Comparison of ENCODE assay signal across 8 cellular contexts in the genomic region with DNA sequence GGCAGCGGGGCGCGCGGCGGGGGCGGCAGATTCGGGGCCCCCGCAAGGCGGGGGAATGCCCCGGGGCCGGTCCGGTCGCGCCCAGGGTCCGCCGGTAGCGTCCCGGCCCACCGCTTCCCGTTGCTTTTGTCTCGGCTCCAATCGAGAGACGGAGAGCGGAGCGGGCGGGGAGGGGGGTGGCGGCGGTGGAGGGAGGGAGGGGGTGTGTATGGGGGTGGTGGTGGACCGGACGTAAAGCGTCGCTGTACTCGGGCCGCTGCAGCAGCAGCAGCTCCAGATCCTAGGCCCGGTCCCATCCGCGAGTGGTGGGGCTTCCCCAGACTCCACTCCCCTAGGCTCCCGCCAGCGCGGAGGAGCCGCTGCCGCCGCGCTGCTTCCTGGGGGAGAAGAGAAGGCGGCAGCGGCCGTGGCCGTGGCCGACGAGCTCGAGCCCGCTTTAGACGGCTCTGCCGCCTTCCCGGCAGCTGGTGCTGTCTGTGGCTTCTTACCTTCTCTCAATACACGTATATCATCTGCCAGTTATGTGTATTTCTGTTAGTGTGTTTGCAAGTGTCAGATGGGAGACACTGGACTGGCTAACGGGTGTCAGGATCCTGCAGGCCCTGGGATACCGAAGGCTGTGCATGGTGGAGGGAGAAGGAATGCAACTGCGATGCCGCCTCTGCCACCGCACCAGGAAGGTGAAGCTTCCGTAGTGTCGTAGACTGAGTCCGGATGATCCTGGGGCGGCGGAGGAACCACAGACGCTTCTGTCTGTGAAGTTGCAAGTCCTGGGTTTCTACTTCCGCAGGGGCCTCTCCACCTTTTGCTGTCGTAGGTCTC. TPM values are rescaled to one million over a fixed set of nuclear protein-coding genes. Genes with fewer than 3 reads are reported as not detected.
DNase-seq lines count a peak whose midpoint lies in the region; ATAC-seq, FAIRE-seq and TF ChIP-seq lines count a peak whose summit lies in the region.

No MANE protein-coding gene starts in this region.

- ATAC-seq in A549 (peak; percentile 86 to 87), GM18517 (IDR thresholded peaks at IDR 0.05; ENCODE audit: unreplicated experiment) (peak; percentile 45), HG02981 (IDR thresholded peaks at IDR 0.05; ENCODE audit: unreplicated experiment) (peak; percentile 48)

- peak; percentile 61 to 75 for DNase-seq in A549 (ENCODE audit: low read depth in 1 of 2, low spot score in 1 of 2)
- DNase-seq in NCI-H2196 treated with DMSO at 0.1 percent for 48 hours (lab: John Stamatoyannopoulos, UW; ENCODE audit: unreplicated experiment) = peak; percentile 41
- DNase-seq in activated CD4-positive, CD25-positive, alpha-beta regulatory T cell treated with anti-CD3 and anti-CD28 coated beads, Interleukin-2, amount 50 U/mL, for 72 hours = peak; percentile 69
- DNase-seq in chondrocyte (ENCODE audit: low spot score) = no peak
- peak; percentile 44 to 56 for DNase-seq in stimulated activated CD4-positive, alpha-beta T cell treated with anti-CD3 and anti-CD28 coated beads, Interleukin-1b, Interleukin-23, amount 100 ng/mL, for 4 hours (ENCODE audit: low read depth in 2 of 2)

- no peaks in the 10 kb centered on the region for H3K9me3 Mint-ChIP-seq in chondrocyte (ENCODE audit: low read depth)

- peak overlapping the region; percentile 100 for H3K4me3 Mint-ChIP-seq in chondrocyte (ENCODE audit: unreplicated experiment)

- H3K27me3 Mint-ChIP-seq in chondrocyte (ENCODE audit: low read depth) = no peaks in the 10 kb centered on the region

- H3K27ac Mint-ChIP-seq in chondrocyte (ENCODE audit: unreplicated experiment) = peak overlapping the region; percentile 99

- no peaks in the 10 kb centered on the region for H3K27me3 ChIP-seq in layer of hippocampus (ENCODE audit: control insufficient read depth, insufficient read depth, low read length)

- peak overlapping the region; percentile 82 for H3K4me2 ChIP-seq in A549

- TF ChIP-seq CTCF in A549 (IDR thresholded peaks at IDR 0.05) (no peak), chondrocyte (IDR thresholded peaks at IDR 0.05) (no peak)

- WGBS in A549 (ENCODE audit: missing lambda C conversion rate) = under 1% methylated on average over 47 of the region's 69 CpGs

- H3K36me3 Mint-ChIP-seq in chondrocyte (ENCODE audit: low read depth) = peaks cover 7% of the 10 kb centered on the region

- H3K27ac ChIP-seq in A549 (peak overlapping the region; percentile 86 to 97), layer of hippocampus (ENCODE audit: low read depth, low read length) (peak overlapping the region; percentile 94)

- no peaks in the 10 kb centered on the region for H3K9me3 ChIP-seq in A549

- H3K4me1 ChIP-seq in A549 = peaks cover 29% of the 10 kb centered on the region; the same call in 2 of the 3 replicates

- peaks cover 57% of the 10 kb centered on the region for H3K4me1 Mint-ChIP-seq in chondrocyte (ENCODE audit: low read depth)

- POLR2A ChIA-PET in A549 (lab: Yijun Ruan, JAX) = no interaction called here

- TF ChIP-seq RAD21 in A549 (conservative IDR thresholded peaks at IDR 0.05 in 1 of 2, IDR thresholded peaks at IDR 0.05 in 1 of 2) = no peak; a peak in 1 of 5 replicates

- H3K4me3 ChIP-seq in A549 = peak overlapping the region; percentile 71

- CTCF ChIA-PET in A549 (lab: Yijun Ruan, JAX) = no interaction called here

- no peak for TF ChIP-seq EP300 in A549 (IDR thresholded peaks at IDR 0.05)

- FAIRE-seq in A549 (lab: Jason Lieb, UNC) = no peak

- TF ChIP-seq POLR2A in A549 (IDR thresholded peaks at IDR 0.05; ENCODE audit: low read length) = no peak

TF ChIP-seq in A549, 52 proteins besides CTCF, POLR2A, EP300 and RAD21:
- TF ChIP-seq JUN (IDR thresholded peaks at IDR 0.05) (peak in 1 of 2 experiments; percentile 46; a peak in 1 of 5 replicates), RARB (CRISPR knock-in tag; IDR thresholded peaks at IDR 0.05) (no peak), ZSCAN20 (CRISPR knock-in tag; IDR thresholded peaks at IDR 0.05) (no peak)
- TF ChIP-seq, protein P1, sequence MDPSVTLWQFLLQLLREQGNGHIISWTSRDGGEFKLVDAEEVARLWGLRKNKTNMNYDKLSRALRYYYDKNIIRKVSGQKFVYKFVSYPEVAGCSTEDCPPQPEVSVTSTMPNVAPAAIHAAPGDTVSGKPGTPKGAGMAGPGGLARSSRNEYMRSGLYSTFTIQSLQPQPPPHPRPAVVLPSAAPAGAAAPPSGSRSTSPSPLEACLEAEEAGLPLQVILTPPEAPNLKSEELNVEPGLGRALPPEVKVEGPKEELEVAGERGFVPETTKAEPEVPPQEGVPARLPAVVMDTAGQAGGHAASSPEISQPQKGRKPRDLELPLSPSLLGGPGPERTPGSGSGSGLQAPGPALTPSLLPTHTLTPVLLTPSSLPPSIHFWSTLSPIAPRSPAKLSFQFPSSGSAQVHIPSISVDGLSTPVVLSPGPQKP (IDR thresholded peaks at IDR 0.05; ENCODE audit: low read depth, low read length) = no peak
- TF ChIP-seq, protein P2, sequence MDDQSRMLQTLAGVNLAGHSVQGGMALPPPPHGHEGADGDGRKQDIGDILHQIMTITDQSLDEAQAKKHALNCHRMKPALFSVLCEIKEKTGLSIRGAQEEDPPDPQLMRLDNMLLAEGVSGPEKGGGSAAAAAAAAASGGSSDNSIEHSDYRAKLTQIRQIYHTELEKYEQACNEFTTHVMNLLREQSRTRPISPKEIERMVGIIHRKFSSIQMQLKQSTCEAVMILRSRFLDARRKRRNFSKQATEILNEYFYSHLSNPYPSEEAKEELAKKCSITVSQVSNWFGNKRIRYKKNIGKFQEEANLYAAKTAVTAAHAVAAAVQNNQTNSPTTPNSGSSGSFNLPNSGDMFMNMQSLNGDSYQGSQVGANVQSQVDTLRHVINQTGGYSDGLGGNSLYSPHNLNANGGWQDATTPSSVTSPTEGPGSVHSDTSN (IDR thresholded peaks at IDR 0.05) = peak; percentile 11; the same call in 1 of the 2 replicates
- TF ChIP-seq, protein P3, sequence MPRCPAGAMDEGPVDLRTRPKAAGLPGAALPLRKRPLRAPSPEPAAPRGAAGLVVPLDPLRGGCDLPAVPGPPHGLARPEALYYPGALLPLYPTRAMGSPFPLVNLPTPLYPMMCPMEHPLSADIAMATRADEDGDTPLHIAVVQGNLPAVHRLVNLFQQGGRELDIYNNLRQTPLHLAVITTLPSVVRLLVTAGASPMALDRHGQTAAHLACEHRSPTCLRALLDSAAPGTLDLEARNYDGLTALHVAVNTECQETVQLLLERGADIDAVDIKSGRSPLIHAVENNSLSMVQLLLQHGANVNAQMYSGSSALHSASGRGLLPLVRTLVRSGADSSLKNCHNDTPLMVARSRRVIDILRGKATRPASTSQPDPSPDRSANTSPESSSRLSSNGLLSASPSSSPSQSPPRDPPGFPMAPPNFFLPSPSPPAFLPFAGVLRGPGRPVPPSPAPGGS (IDR thresholded peaks at IDR 0.05) = peak; percentile 48; the same call in 1 of the 3 replicates
TF ChIP-seq in A549: peak in this region for 3.

RNA-seq across cellular contexts. Expression of a gene that starts 0.5 kb away (rescaled TPM):
- polyA plus RNA-seq in A549 (2011; rRNA removed) = 99.1 and 105 TPM in 2 replicates
- 41.5 and 41.7 TPM in 2 replicates for polyA plus RNA-seq in A549 (2012; cell fraction: cytosol; rRNA removed)
- polyA plus RNA-seq in A549 (2012; cell fraction: nucleus; rRNA removed) = 25.6 and 37.8 TPM in 2 replicates
- 87.2 to 90.6 TPM (median 87.7 TPM) in 3 replicates for polyA plus RNA-seq in A549 (2017; fragmentation: RNase III; extraction: RNeasy Plus Mini Kit Qiagen cat#74134 plus additional on column Dnase treatment)
- 155 and 175 TPM in 2 replicates for polyA minus RNA-seq in A549 (2011; rRNA and poly(A)+ RNA removed)
- total RNA-seq in chondrocyte = 48.7 to 67.2 TPM (median 51.6 TPM) in 3 replicates
